ENCODE assay signal across 17 cellular contexts in the genomic region with DNA sequence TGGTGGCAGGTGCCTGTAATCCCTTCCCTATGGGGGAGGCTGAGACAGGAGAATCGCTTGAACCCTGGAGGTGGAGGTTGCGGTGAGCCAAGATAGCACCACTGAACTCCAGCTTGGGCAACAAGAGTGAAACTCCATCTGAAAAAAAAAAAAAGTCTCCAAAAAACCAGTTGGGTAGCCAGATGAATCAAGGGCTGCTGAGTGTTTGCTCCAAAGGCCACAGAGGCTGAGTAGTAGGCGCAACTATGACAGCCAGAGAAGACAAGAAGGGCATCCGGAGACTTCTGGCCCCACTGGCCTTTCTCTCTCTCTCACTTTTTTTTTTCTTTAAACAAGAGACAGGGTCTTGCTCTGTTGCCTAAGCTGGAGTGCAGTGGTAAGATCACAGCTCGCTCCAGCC.
"Had no signal": no experiment of that assay in that cellular context is flagged by ENCODE, and none has a peak within 500 bp of the region (broad histone marks: within the 10 kb centered on the region; RNA-seq: fewer than 3 reads in every experiment).

No MANE protein-coding gene starts in this region.

- H3K27ac Mint-ChIP-seq: activated CD4-positive, alpha-beta T cell treated with anti-CD3 and anti-CD28 coated beads, Interleukin-2, amount 10 ng/mL, durations not matched to agents 7 days and 5 days; activated T-helper 1 cell treated with anti-CD3 and anti-CD28 coated beads, Interleukin-12 subunit alpha, Interleukin-12 subunit beta, Interleukin-2, Interleukin-4 antibody, amounts not matched to agents 30 ng/mL and 10 ng/mL and 1 ng/mL, durations not matched to agents 14 hours and 24 hours and 36 hours; naive thymus-derived CD4-positive, alpha-beta T cell had no signal

- H3K36me3 Mint-ChIP-seq: naive thymus-derived CD4-positive, alpha-beta T cell had no signal

- H3K4me1 Mint-ChIP-seq: activated CD4-positive, alpha-beta T cell treated with anti-CD3 and anti-CD28 coated beads, Interleukin-2, amount 10 ng/mL, durations not matched to agents 7 days and 5 days; naive thymus-derived CD4-positive, alpha-beta T cell had no signal

- H3K9me3 ChIP-seq: esophagus squamous epithelium, pancreas, sigmoid colon, thoracic aorta had no signal

- H3K9me3 Mint-ChIP-seq: activated CD4-positive, alpha-beta T cell treated with anti-CD3 and anti-CD28 coated beads, Interleukin-2, amount 10 ng/mL, durations not matched to agents 7 days and 5 days; activated T-helper 1 cell treated with anti-CD3 and anti-CD28 coated beads, Interleukin-12 subunit alpha, Interleukin-12 subunit beta, Interleukin-2, Interleukin-4 antibody, amounts not matched to agents 30 ng/mL and 10 ng/mL and 1 ng/mL, durations not matched to agents 14 hours and 24 hours and 36 hours had no signal

- H3K4me3 Mint-ChIP-seq: activated CD4-positive, alpha-beta T cell treated with anti-CD3 and anti-CD28 coated beads, Interleukin-2, amount 10 ng/mL, durations not matched to agents 7 days and 5 days; activated T-helper 1 cell treated with anti-CD3 and anti-CD28 coated beads, Interleukin-12 subunit alpha, Interleukin-12 subunit beta, Interleukin-2, Interleukin-4 antibody, amounts not matched to agents 30 ng/mL and 10 ng/mL and 1 ng/mL, durations not matched to agents 14 hours and 24 hours and 36 hours; naive thymus-derived CD4-positive, alpha-beta T cell had no signal

- H3K4me1 ChIP-seq: pancreas, sigmoid colon had no signal

- FAIRE-seq: endometrium, pancreas, urothelium cell line had no signal

- H3K36me3 ChIP-seq: brain microvascular endothelial cell, esophagus squamous epithelium, pancreas, sigmoid colon, thoracic aorta had no signal

- H3K27me3 ChIP-seq: brain microvascular endothelial cell, dorsolateral prefrontal cortex, pancreas, sigmoid colon had no signal

- ATAC-seq: naive thymus-derived CD4-positive, alpha-beta T cell; pancreas had no signal

- H3K4me3 ChIP-seq: dorsolateral prefrontal cortex, esophagus squamous epithelium, lung, pancreas, sigmoid colon, thoracic aorta had no signal

- H3K27ac ChIP-seq: brain microvascular endothelial cell, dorsolateral prefrontal cortex, esophagus squamous epithelium, pancreas, sigmoid colon, thoracic aorta had no signal

- DNase-seq: activated CD4-positive, alpha-beta T cell treated with anti-CD3 and anti-CD28 coated beads, Interleukin-2, amount 10 ng/mL, durations not matched to agents 7 days and 5 days; activated CD8-positive, alpha-beta memory T cell treated with anti-CD3 and anti-CD28 coated beads for 24 hours; activated naive CD4-positive, alpha-beta T cell treated with Interleukin-2 at 50 U/mL for 16 hours; anterior cingulate cortex; brain microvascular endothelial cell; esophagus squamous epithelium; foreskin fibroblast; naive thymus-derived CD4-positive, alpha-beta T cell; sigmoid colon; stimulated activated CD4-positive, alpha-beta T cell treated with anti-CD3 and anti-CD28 coated beads, Interleukin-1b, Interleukin-23, amount 100 ng/mL, for 48 hours had no signal
